22 cellular contexts compared by ENCODE assay signal in genomic region chr4:1900087-1900433, GRCh38.
"Had no signal": no experiment of that assay in that cellular context is flagged by ENCODE, and none has a peak within 500 bp of the region (broad histone marks: within the 10 kb centered on the region; RNA-seq: fewer than 3 reads in every experiment).

No MANE protein-coding gene starts in this region.

- H3K4me1 ChIP-seq: gastrocnemius medialis, pancreas had no signal

- DNase-seq: activated CD4-positive, alpha-beta T cell treated with anti-CD3 and anti-CD28 coated beads for 1 hour; activated CD4-positive, alpha-beta T cell treated with anti-CD3 and anti-CD28 coated beads, Interleukin-2, amount 50 U/mL, for 48 hours; activated naive CD8-positive, alpha-beta T cell treated with anti-CD3 and anti-CD28 coated beads, Interleukin-2, amount 10 ng/mL, durations not matched to agents 7 days and 5 days; activated T-cell treated with anti-CD3 and anti-CD28 coated beads for 4 hours; amygdala; brain microvascular endothelial cell; cortex of kidney; effector CD4-positive, alpha-beta T cell; gastrocnemius medialis; head of caudate nucleus; stimulated activated CD4-positive, alpha-beta T cell treated with anti-CD3 and anti-CD28 coated beads, Interleukin-4, amount 100 ng/mL, for 4 hours; stimulated activated naive B cell treated with anti-CD40 and anti-IgM and Interleukin-4, amounts not matched to agents 10 μg/mL and 1 μg/mL and 100 μg/mL, for 72 hours; upper lobe of left lung had no signal

- H3K9me3 ChIP-seq: gastrocnemius medialis, neutrophil, pancreas, spleen, thoracic aorta, upper lobe of left lung had no signal

- H3K4me3 ChIP-seq: gastrocnemius medialis, pancreas, spleen, thoracic aorta, upper lobe of left lung had no signal

- H3K27me3 ChIP-seq: brain microvascular endothelial cell, gastrocnemius medialis, neutrophil, pancreas, spleen, upper lobe of left lung had no signal

- H3K27ac ChIP-seq: brain microvascular endothelial cell, gastrocnemius medialis, neutrophil, pancreas, spleen, thoracic aorta, WERI-Rb-1 had no signal

- H3K4me3 Mint-ChIP-seq: activated naive CD8-positive, alpha-beta T cell treated with anti-CD3 and anti-CD28 coated beads, Interleukin-2, amount 10 ng/mL, durations not matched to agents 7 days and 5 days; activated T-helper 1 cell treated with anti-CD3 and anti-CD28 coated beads, Interleukin-12 subunit alpha, Interleukin-12 subunit beta, Interleukin-2, Interleukin-4 antibody, amounts not matched to agents 30 ng/mL and 10 ng/mL and 1 ng/mL, durations not matched to agents 14 hours and 24 hours and 36 hours; central memory CD8-positive, alpha-beta T cell; mesothelial cell of epicardium; natural killer cell treated with Interleukin-12 subunit alpha and Interleukin-12 subunit beta and Interleukin-15 and Interleukin-18, amount 100 ng/mL, for 72 hours; stimulated activated naive B cell treated with anti-CD40 and anti-IgM and Interleukin-4, amounts not matched to agents 10 μg/mL and 1 μg/mL and 100 μg/mL, for 72 hours had no signal

- H3K9me3 Mint-ChIP-seq: activated naive CD8-positive, alpha-beta T cell treated with anti-CD3 and anti-CD28 coated beads, Interleukin-2, amount 10 ng/mL, durations not matched to agents 7 days and 5 days; activated T-helper 1 cell treated with anti-CD3 and anti-CD28 coated beads, Interleukin-12 subunit alpha, Interleukin-12 subunit beta, Interleukin-2, Interleukin-4 antibody, amounts not matched to agents 30 ng/mL and 10 ng/mL and 1 ng/mL, durations not matched to agents 14 hours and 24 hours and 36 hours; central memory CD8-positive, alpha-beta T cell; mesothelial cell of epicardium; natural killer cell treated with Interleukin-12 subunit alpha and Interleukin-12 subunit beta and Interleukin-15 and Interleukin-18, amount 100 ng/mL, for 72 hours; stimulated activated naive B cell treated with anti-CD40 and anti-IgM and Interleukin-4, amounts not matched to agents 10 μg/mL and 1 μg/mL and 100 μg/mL, for 72 hours had no signal

- H3K27ac Mint-ChIP-seq: activated naive CD8-positive, alpha-beta T cell treated with anti-CD3 and anti-CD28 coated beads, Interleukin-2, amount 10 ng/mL, durations not matched to agents 7 days and 5 days; activated T-helper 1 cell treated with anti-CD3 and anti-CD28 coated beads, Interleukin-12 subunit alpha, Interleukin-12 subunit beta, Interleukin-2, Interleukin-4 antibody, amounts not matched to agents 30 ng/mL and 10 ng/mL and 1 ng/mL, durations not matched to agents 14 hours and 24 hours and 36 hours; mesothelial cell of epicardium; natural killer cell treated with Interleukin-12 subunit alpha and Interleukin-12 subunit beta and Interleukin-15 and Interleukin-18, amount 100 ng/mL, for 72 hours; stimulated activated naive B cell treated with anti-CD40 and anti-IgM and Interleukin-4, amounts not matched to agents 10 μg/mL and 1 μg/mL and 100 μg/mL, for 72 hours had no signal

- H3K27me3 Mint-ChIP-seq: activated naive CD8-positive, alpha-beta T cell treated with anti-CD3 and anti-CD28 coated beads, Interleukin-2, amount 10 ng/mL, durations not matched to agents 7 days and 5 days; central memory CD8-positive, alpha-beta T cell; natural killer cell treated with Interleukin-12 subunit alpha and Interleukin-12 subunit beta and Interleukin-15 and Interleukin-18, amount 100 ng/mL, for 72 hours; stimulated activated naive B cell treated with anti-CD40 and anti-IgM and Interleukin-4, amounts not matched to agents 10 μg/mL and 1 μg/mL and 100 μg/mL, for 72 hours had no signal

- H3K36me3 ChIP-seq: pancreas had no signal
